ENCODE assay signal across 8 cellular contexts in genomic region chr5:10310841-10311570, GRCh38. TPM values are rescaled to one million over a fixed set of nuclear protein-coding genes. Genes with fewer than 3 reads are reported as not detected.
A peak's percentile ranks its signal among the peaks of the same experiment; 100 is the strongest.
DNase-seq lines count a peak whose midpoint lies in the region; ATAC-seq, FAIRE-seq and TF ChIP-seq lines count a peak whose summit lies in the region.
"Not testable (repeated sequence)": the region's sequence is repeated elsewhere in the genome, so short reads cannot be mapped to it uniquely, and the experiment has no call there.

No MANE protein-coding gene starts in this region.

- not testable (repeated sequence) for TF ChIP-seq CTCF in Peyer's patch (IDR thresholded peaks at IDR 0.05); astrocyte (IDR thresholded peaks at IDR 0.05; ENCODE audit: insufficient read depth, low read depth, low read length); keratinocyte (optimal IDR thresholded peaks at IDR 0.05 in 1 of 3, IDR thresholded peaks at IDR 0.05 in 1 of 3, conservative IDR thresholded peaks at IDR 0.05 in 1 of 3; ENCODE audit: extremely low read depth in 1 of 3, insufficient read depth in 2 of 3, low read length in 3 of 3); stomach (IDR thresholded peaks at IDR 0.05)

- not testable (repeated sequence) for H4K20me1 ChIP-seq in astrocyte (ENCODE audit: insufficient read depth, low read length); keratinocyte (ENCODE audit: control insufficient read depth, extremely low read depth, insufficient read depth, low read length)

- peak overlapping the region; percentile 30 for H3K27ac Mint-ChIP-seq in astrocyte (ENCODE audit: unreplicated experiment)

- H3K9me3 ChIP-seq in Peyer's patch; astrocyte (ENCODE audit: insufficient read depth, low read depth, low read length); keratinocyte (ENCODE audit: control insufficient read depth, low read depth, low read length); stomach: not testable (repeated sequence)

- H3K4me3 Mint-ChIP-seq in astrocyte (ENCODE audit: unreplicated experiment) = not testable (repeated sequence)

- H3K4me1 Mint-ChIP-seq in astrocyte (ENCODE audit: low read depth, unreplicated experiment) = peaks cover 24% of the 10 kb centered on the region

- not testable (repeated sequence) for H3K4me3 ChIP-seq in Peyer's patch; astrocyte (ENCODE audit: insufficient read depth, low read depth, low read length); keratinocyte (ENCODE audit: control insufficient read depth in 2 of 3, extremely low read depth in 1 of 3, insufficient read depth in 2 of 3, low read depth in 1 of 3, low read length in 3 of 3); stomach

- not testable (repeated sequence) for H2AFZ ChIP-seq in astrocyte (ENCODE audit: low read depth, low read length); keratinocyte (ENCODE audit: control insufficient read depth, low read length)

- dilution Hi-C loops in keratinocyte (cut with MboI; ENCODE audit: extremely low pct_ligation_motif_present, low sequenced_read_pairs) = not testable (repeated sequence)

- H3K4me1 ChIP-seq in Peyer's patch = not testable (repeated sequence)
- peaks cover 11% of the 10 kb centered on the region for H3K4me1 ChIP-seq in astrocyte (ENCODE audit: insufficient read depth, low read length)
- peaks cover 34% of the 10 kb centered on the region for H3K4me1 ChIP-seq in keratinocyte (ENCODE audit: control insufficient read depth, extremely low read depth, insufficient read depth, low read length)
- H3K4me1 ChIP-seq in stomach = peaks cover 5 to 31% (median 14%) of the 10 kb centered on the region in 4 donors

- H3K9me1 ChIP-seq in keratinocyte (ENCODE audit: control insufficient read depth, extremely low read depth, insufficient read depth, low read length) = not testable (repeated sequence)

- not testable (repeated sequence) for H3K27me3 ChIP-seq in Peyer's patch; astrocyte (ENCODE audit: insufficient read depth, low read length); keratinocyte (ENCODE audit: control insufficient read depth, extremely low read depth, insufficient read depth, low read length); stomach

- TF ChIP-seq EP300 in stomach (IDR thresholded peaks at IDR 0.05) = not testable (repeated sequence)

- not testable (repeated sequence) for FAIRE-seq in astrocyte (lab: Jason Lieb, UNC); keratinocyte (lab: Jason Lieb, UNC)

- intact Hi-C loops in stomach (cut with DNase I; ENCODE audit: low total_unique reads) = not testable (repeated sequence)

- H3K9ac ChIP-seq in astrocyte (ENCODE audit: low read length); keratinocyte (ENCODE audit: control insufficient read depth, extremely low read depth, insufficient read depth, low read length): not testable (repeated sequence)

- H3K79me2 ChIP-seq in astrocyte (ENCODE audit: insufficient read depth, low read length); keratinocyte (ENCODE audit: control insufficient read depth, insufficient read depth, low read length): not testable (repeated sequence)

- ATAC-seq in GM18502 (IDR thresholded peaks at IDR 0.05; ENCODE audit: poor library complexity, unreplicated experiment) (peak; percentile 84), GM19468 (IDR thresholded peaks at IDR 0.05; ENCODE audit: extremely low read depth, unreplicated experiment) (peak; percentile 34), HG02610 (IDR thresholded peaks at IDR 0.05; ENCODE audit: unreplicated experiment) (peak; percentile 72), HG03378 (IDR thresholded peaks at IDR 0.05; ENCODE audit: unreplicated experiment) (peak; percentile 61)

- not testable (repeated sequence) for H3K36me3 ChIP-seq in Peyer's patch; astrocyte (ENCODE audit: insufficient read depth, low read length); keratinocyte (ENCODE audit: control insufficient read depth in 2 of 2, extremely low read depth in 1 of 2, insufficient read depth in 2 of 2, low read length in 2 of 2); stomach

- H3K27ac ChIP-seq in Peyer's patch = peak overlapping the region in 3 of 4 donors; percentile 23 to 73 (median 73)
- H3K27ac ChIP-seq in astrocyte (ENCODE audit: low read depth, low read length) = not testable (repeated sequence)
- H3K27ac ChIP-seq in keratinocyte (ENCODE audit: control insufficient read depth, insufficient read depth, low read length) = peak overlapping the region; percentile 70
- peak overlapping the region in 3 of 5 donors; percentile 3 to 50 (median 43) for H3K27ac ChIP-seq in stomach

- not testable (repeated sequence) for H3K36me3 Mint-ChIP-seq in astrocyte (ENCODE audit: low read depth, unreplicated experiment)

- WGBS in stomach, 5 donors = 76 to 86% (median 85%) methylated on average over 8 of the region's 8 CpGs

- not testable (repeated sequence) for H3K27me3 Mint-ChIP-seq in astrocyte (ENCODE audit: low read depth, unreplicated experiment)

- TF ChIP-seq POLR2A in Peyer's patch (IDR thresholded peaks at IDR 0.05); stomach (IDR thresholded peaks at IDR 0.05): not testable (repeated sequence)

- not testable (repeated sequence) for H3K9me3 Mint-ChIP-seq in astrocyte (ENCODE audit: unreplicated experiment)

- DNase-seq in Peyer's patch; keratinocyte (ENCODE audit: low read depth, low spot score); stomach: not testable (repeated sequence)
- peak; percentile 40 for DNase-seq in astrocyte (ENCODE audit: low read depth)

- H3K4me2 ChIP-seq in astrocyte (ENCODE audit: low read length) = peak overlapping the region; percentile 40
- H3K4me2 ChIP-seq in keratinocyte (ENCODE audit: control insufficient read depth, extremely low read depth, insufficient read depth, low read depth, low read length) = not testable (repeated sequence)

RNA-seq across cellular contexts. Expression of gene CMBL, which starts 3.3 kb away (rescaled TPM):
- total RNA-seq in Peyer's patch (100 to 1,000 TPM in 3 of 4 donors, 10 to 100 TPM in 1; 17.3 to 166 (median 120) TPM), astrocyte (32.6 and 39.7 TPM in 2 replicates), stomach (10 to 100 TPM in 3 of 5 donors, 1 to 10 TPM in 1, not detected in 1; 2.7 to 23.1 (median 16.7) TPM)
- polyA plus RNA-seq in keratinocyte (5.2 to 12.6 TPM (median 9.1 TPM) in 3 replicates), stomach (100 to 1,000 TPM in 1 of 3 donors, 10 to 100 TPM in 2; 19.0 to 153 (median 33.9) TPM)
- 0.19 TPM for polyA plus RNA-seq in keratinocyte (2011; ENCODE audit: low read depth)
- 6.8 and 9.8 TPM in 2 replicates for polyA plus RNA-seq in keratinocyte (2011; cell fraction: cytosol; rRNA removed)
- polyA plus RNA-seq in keratinocyte (2011; cell fraction: nucleus; rRNA removed) = 3.9 and 4.5 TPM in 2 replicates
- polyA plus RNA-seq in keratinocyte (2012; ENCODE audit: low replicate concordance) = 0.93 and 11.2 TPM in 2 replicates
- polyA minus RNA-seq in keratinocyte = 3.7 to 10.8 TPM (median 6.7 TPM) in 3 replicates
- polyA minus RNA-seq in keratinocyte (2011; cell fraction: cytosol; rRNA and poly(A)+ RNA removed) = 15.5 TPM
- polyA minus RNA-seq in keratinocyte (2011; cell fraction: nucleus; rRNA and poly(A)+ RNA removed) = 2.8 and 3.8 TPM in 2 replicates

RNA-seq across cellular contexts. Expression of gene MARCHF6, which starts 42.5 kb away (rescaled TPM):
- 100 to 1,000 TPM in 3 of 4 donors, 10 to 100 TPM in 1; 88.3 to 228 (median 174) TPM for total RNA-seq in Peyer's patch
- 139 and 142 TPM in 2 replicates for total RNA-seq in astrocyte
- 92.6 to 196 TPM (median 174 TPM) in 3 replicates for polyA plus RNA-seq in keratinocyte
- polyA plus RNA-seq in keratinocyte (2011; ENCODE audit: low read depth) = 40.3 TPM
- polyA plus RNA-seq in keratinocyte (2011; cell fraction: cytosol; rRNA removed) = 16.5 and 34.1 TPM in 2 replicates
- polyA plus RNA-seq in keratinocyte (2011; cell fraction: nucleus; rRNA removed) = 240 and 286 TPM in 2 replicates
- 66.5 and 72.3 TPM in 2 replicates for polyA plus RNA-seq in keratinocyte (2012; ENCODE audit: low replicate concordance)
- polyA minus RNA-seq in keratinocyte = 150 to 372 TPM (median 305 TPM) in 3 replicates
- polyA minus RNA-seq in keratinocyte (2011; cell fraction: cytosol; rRNA and poly(A)+ RNA removed) = 107 TPM
- polyA minus RNA-seq in keratinocyte (2011; cell fraction: nucleus; rRNA and poly(A)+ RNA removed) = 256 and 714 TPM in 2 replicates
- total RNA-seq in stomach = 100 to 1,000 TPM in 4 of 5 donors, 10 to 100 TPM in 1; 58.2 to 384 (median 136) TPM
- polyA plus RNA-seq in stomach = 10 to 100 TPM; 11.8 to 62.8 (median 14.7) TPM

Comparison
In these comparisons a context has a peak if more than half of its experiments do, and no peak if none do; other contexts are left out.
1. ATAC-seq: peak in every context shown above with its lines; median percentile 84 in GM18502; 72 in HG02610; 61 in HG03378; 34 in GM19468.